22 cellular contexts compared by ENCODE assay signal in genomic region chr12:9779209-9779608, GRCh38. TPM values are rescaled to one million over a fixed set of nuclear protein-coding genes. Genes with fewer than 3 reads are reported as not detected.
A peak's percentile ranks its signal among the peaks of the same experiment; 100 is the strongest.
DNase-seq lines count a peak whose midpoint lies in the region; ATAC-seq, FAIRE-seq and TF ChIP-seq lines count a peak whose summit lies in the region.
"Had no signal": no experiment of that assay in that cellular context is flagged by ENCODE, and none has a peak within 500 bp of the region (broad histone marks: within the 10 kb centered on the region; RNA-seq: fewer than 3 reads in every experiment).

No MANE protein-coding gene starts in this region.

- H3K27me3 ChIP-seq in naive thymus-derived CD4-positive, alpha-beta T cell (ENCODE audit: control insufficient read depth in 2 of 2, insufficient read depth in 2 of 2, low read length in 2 of 2), result no peaks in the 10 kb centered on the region

- no peak overlapping the region for H3K27ac ChIP-seq in naive thymus-derived CD4-positive, alpha-beta T cell (ENCODE audit: low read depth, low read length)
- H3K27ac ChIP-seq: C4-2B had no signal

- CTCF ChIA-PET in naive thymus-derived CD4-positive, alpha-beta T cell (lab: Charles Lee), result no interaction called here

- intact Hi-C loops in naive thymus-derived CD4-positive, alpha-beta T cell (cut with micrococcal nuclease), result no loop called here

- POLR2A ChIA-PET in naive thymus-derived CD4-positive, alpha-beta T cell (lab: Charles Lee), result interaction anchor here (0.6 to 8.3 kb wide), 2 partner anchors 20 to 72 kb away, joined by 3 to 86 read pairs; partner anchors contain the start of gene CD69

- H3K36me3 Mint-ChIP-seq in central memory CD8-positive, alpha-beta T cell (ENCODE audit: insufficient read depth), result no peaks in the 10 kb centered on the region
- H3K36me3 Mint-ChIP-seq in naive thymus-derived CD4-positive, alpha-beta T cell, result peaks cover 0 to 32% (median 0%) of the 10 kb centered on the region in 5 donors
- H3K36me3 Mint-ChIP-seq: IgD-negative memory B cell had no signal

- DNase-seq in NOMO-1 treated with DMSO at 0.1 percent for 48 hours (lab: John Stamatoyannopoulos, UW; ENCODE audit: unreplicated experiment) (peak; percentile 43), NOMO-1 treated with dmso at 0.1 percent for 144 hours (lab: John Stamatoyannopoulos, UW; ENCODE audit: unreplicated experiment) (no peak), GM12891 (ENCODE audit: insufficient read length, low spot score) (no peak), middle frontal gyrus (ENCODE audit: extremely low spot score, low spot score) (no peak)
- DNase-seq in central memory CD8-positive, alpha-beta T cell (ENCODE audit: low spot score in 2 of 2), result no peak
- no peak for DNase-seq in naive thymus-derived CD4-positive, alpha-beta T cell
- DNase-seq: 8988T, Caco-2, DND-41, HCEC 1CT, NCI-H1417, NCI-H1694 treated with DMSO at 0.1 percent for 48 hours, NCI-H2081 treated with DMSO at 0.1 percent for 48 hours, NCI-H2171 treated with DMSO at 0.1 percent for 48 hours, NCI-H526 had no signal

- no peak overlapping the region for H3K4me3 ChIP-seq in naive thymus-derived CD4-positive, alpha-beta T cell (ENCODE audit: low read length)
- H3K4me3 ChIP-seq: GM23338 had no signal

- no peaks in the 10 kb centered on the region for H3K36me3 ChIP-seq in naive thymus-derived CD4-positive, alpha-beta T cell (ENCODE audit: control insufficient read depth in 2 of 3, insufficient read depth in 3 of 3, low read length in 3 of 3)

- H3K4me1 Mint-ChIP-seq in central memory CD8-positive, alpha-beta T cell, result peaks cover 62% of the 10 kb centered on the region
- H3K4me1 Mint-ChIP-seq in naive thymus-derived CD4-positive, alpha-beta T cell, result peaks cover 46 to 79% (median 68%) of the 10 kb centered on the region in 7 donors

- H3K27ac Mint-ChIP-seq in central memory CD8-positive, alpha-beta T cell (ENCODE audit: low read depth), result peak overlapping the region; percentile 13
- H3K27ac Mint-ChIP-seq in naive thymus-derived CD4-positive, alpha-beta T cell, result peak overlapping the region in 5 of 9 donors; percentile 10 to 71 (median 46)
- H3K27ac Mint-ChIP-seq: GM23338, IgD-negative memory B cell had no signal

- no peak for TF ChIP-seq POLR2A in GM12891 (IDR thresholded peaks at IDR 0.05; ENCODE audit: low read depth, low read length)

- peaks cover 19 to 38% of the 10 kb centered on the region in 2 donors for H3K4me1 ChIP-seq in naive thymus-derived CD4-positive, alpha-beta T cell (ENCODE audit: control insufficient read depth in 2 of 2, insufficient read depth in 2 of 2, low read length in 2 of 2)
- H3K4me1 ChIP-seq: Caco-2 had no signal

- no peak overlapping the region for H3K4me3 Mint-ChIP-seq in central memory CD8-positive, alpha-beta T cell
- peak overlapping the region in 1 of 10 donors; percentile 1 for H3K4me3 Mint-ChIP-seq in naive thymus-derived CD4-positive, alpha-beta T cell
- H3K4me3 Mint-ChIP-seq: GM23338 had no signal

- FAIRE-seq in GM12891 (lab: Jason Lieb, UNC), result peak; percentile 41
- FAIRE-seq: GM12892 had no signal

- ATAC-seq in central memory CD8-positive, alpha-beta T cell (replicated peaks; ENCODE audit: extremely low read depth, poor library complexity, severe bottlenecking), result no peak
- no peak for ATAC-seq in naive thymus-derived CD4-positive, alpha-beta T cell
- ATAC-seq in HG03469 (IDR thresholded peaks at IDR 0.05; ENCODE audit: unreplicated experiment), result no peak
- ATAC-seq: GM23338, Right ventricle myocardium inferior had no signal

- no peaks in the 10 kb centered on the region for H3K9me3 ChIP-seq in naive thymus-derived CD4-positive, alpha-beta T cell (ENCODE audit: control insufficient read depth in 2 of 3, low read length in 3 of 3)
- H3K9me3 ChIP-seq: Caco-2 had no signal

- H3K27me3 Mint-ChIP-seq in central memory CD8-positive, alpha-beta T cell, result no peaks in the 10 kb centered on the region
- no peaks in the 10 kb centered on the region for H3K27me3 Mint-ChIP-seq in naive thymus-derived CD4-positive, alpha-beta T cell

- H3K9me3 Mint-ChIP-seq in central memory CD8-positive, alpha-beta T cell, result no peaks in the 10 kb centered on the region
- H3K9me3 Mint-ChIP-seq in naive thymus-derived CD4-positive, alpha-beta T cell, result peaks cover 0 to 7% (median 0%) of the 10 kb centered on the region in 11 donors

TF ChIP-seq in GM12891, 5 proteins besides CTCF, POLR2A, EP300 and RAD21:
- peak; percentile 46; the same call in 1 of the 2 replicates for TF ChIP-seq SPI1 (IDR thresholded peaks at IDR 0.05; ENCODE audit: low read depth, low read length)
- TF ChIP-seq POLR2AphosphoS5 (IDR thresholded peaks at IDR 0.05; ENCODE audit: low read depth, low read length), result no peak
- no peak for TF ChIP-seq POU2F2 (IDR thresholded peaks at IDR 0.05; ENCODE audit: low read depth, low read length)
- TF ChIP-seq PAX5 (IDR thresholded peaks at IDR 0.05; ENCODE audit: insufficient read depth, low read length, severe bottlenecking), result no peak

RNA-seq across cellular contexts. Expression of gene CD69, which starts 18.5 kb away (rescaled TPM):
- 23.7 TPM for polyA plus RNA-seq in GM12891 (2012; ENCODE audit: low read depth, missing spikeins)
- 100 to 1,000 TPM in 3 of 5 experiments, 10 to 100 TPM in 2; 25.8 to 588 (median 125) TPM for total RNA-seq in naive thymus-derived CD4-positive, alpha-beta T cell
- 100 to 1,000 TPM; 113 to 201 TPM for polyA plus RNA-seq in naive thymus-derived CD4-positive, alpha-beta T cell
- total RNA-seq: Caco-2, GM23338, SK-MEL-5 had no signal
- polyA plus RNA-seq: GM23338 had no signal

RNA-seq across cellular contexts. Expression of gene CLECL1, which starts 46.3 kb away (rescaled TPM):
- polyA plus RNA-seq in GM12891 (2012; ENCODE audit: low read depth, missing spikeins), result 24.6 TPM
- total RNA-seq in naive thymus-derived CD4-positive, alpha-beta T cell, result 1 to 10 TPM in 2 of 5 experiments, under 1 TPM in 1, not detected in 2; 0.43 to 6.1 (median 2.5) TPM
- under 1 TPM; 0.38 to 0.39 TPM for polyA plus RNA-seq in naive thymus-derived CD4-positive, alpha-beta T cell
- total RNA-seq: Caco-2, GM23338, SK-MEL-5 had no signal
- polyA plus RNA-seq: GM23338 had no signal

RNA-seq across cellular contexts. Expression of gene KLRF1, which starts 48.1 kb away (rescaled TPM):
- polyA plus RNA-seq in GM12891 (2012; ENCODE audit: low read depth, missing spikeins), result not detected
- total RNA-seq in naive thymus-derived CD4-positive, alpha-beta T cell, result 10 to 100 TPM in 1 of 5 experiments, 1 to 10 TPM in 2, under 1 TPM in 2; 0.35 to 34.8 (median 1.0) TPM
- 1 to 10 TPM; 1.3 to 1.6 TPM for polyA plus RNA-seq in naive thymus-derived CD4-positive, alpha-beta T cell
- total RNA-seq: Caco-2, GM23338, SK-MEL-5 had no signal
